ENCODE assay signal across 11 cellular contexts in genomic region chr2:197869501-197870111, GRCh38.
DNase-seq lines count a peak whose midpoint lies in the region; ATAC-seq and TF ChIP-seq lines count a peak whose summit lies in the region.
"Had no signal": no experiment of that assay in that cellular context is flagged by ENCODE, and none has a peak within 500 bp of the region (broad histone marks: within the 10 kb centered on the region; RNA-seq: fewer than 3 reads in every experiment).

No MANE protein-coding gene starts in this region.

- H3K27ac ChIP-seq in heart left ventricle (peak overlapping the region in 9 of 12 donors; percentile 15 to 60 (median 34)), osteoblast (ENCODE audit: low read depth, low read length) (no peak overlapping the region), tibial artery (no peak overlapping the region)
- H3K27ac ChIP-seq: BLaER1 treated with 17β-estradiol and CSF1 and Interleukin-3, amounts not matched to agents 10 nM and 100 nM; PC-9 had no signal

- peak overlapping the region; percentile 88 for H3K27ac Mint-ChIP-seq in activated CD4-positive, alpha-beta memory T cell treated with anti-CD3 and anti-CD28 coated beads for 36 hours
- no peak overlapping the region for H3K27ac Mint-ChIP-seq in stimulated activated memory B cell treated with anti-CD40 and anti-IgM and Interleukin-4, amounts not matched to agents 10 μg/mL and 1 μg/mL and 100 μg/mL, for 72 hours

- H3K27me3 ChIP-seq in heart left ventricle (no peaks in the 10 kb centered on the region), osteoblast (ENCODE audit: insufficient read depth, low read length) (no peaks in the 10 kb centered on the region), tibial artery (no peaks in the 10 kb centered on the region)
- H3K27me3 ChIP-seq: BLaER1 treated with 17β-estradiol and CSF1 and Interleukin-3, amounts not matched to agents 10 nM and 100 nM had no signal

- DNase-seq in A172 (ENCODE audit: low spot score) (peak; percentile 55), heart left ventricle (no peak), osteoblast (ENCODE audit: insufficient read length, low spot score, missing footprints) (no peak), EL (no peak), tibial artery (no peak)
- DNase-seq in Jurkat, Clone E6-1 (ENCODE audit: low read depth, low spot score) = peak; percentile 94
- peak; percentile 48 for DNase-seq in activated CD4-positive, alpha-beta memory T cell treated with anti-CD3 and anti-CD28 coated beads for 36 hours
- DNase-seq: NCI-H1105, PC-9 had no signal

- H3K79me2 ChIP-seq in osteoblast (ENCODE audit: insufficient read depth, low read length) = no peaks in the 10 kb centered on the region

- no peak overlapping the region for H3K4me2 ChIP-seq in osteoblast (ENCODE audit: insufficient read depth, low read length)
- H3K4me2 ChIP-seq: PC-9 had no signal

- peak overlapping the region; percentile 1 for H3K4me3 ChIP-seq in Jurkat, Clone E6-1 (ENCODE audit: low read length)
- H3K4me3 ChIP-seq in heart left ventricle = no peak overlapping the region
- H3K4me3 ChIP-seq in osteoblast (ENCODE audit: insufficient read depth, low read length) = no peak overlapping the region
- H3K4me3 ChIP-seq in tibial artery = no peak overlapping the region
- H3K4me3 ChIP-seq: BLaER1 treated with 17β-estradiol and CSF1 and Interleukin-3, amounts not matched to agents 10 nM and 100 nM; PC-9 had no signal

- 59 to 67% (median 64%) methylated on average over 8 of the region's 8 CpGs for WGBS in heart left ventricle, 4 donors

- H3K9me3 Mint-ChIP-seq in activated CD4-positive, alpha-beta memory T cell treated with anti-CD3 and anti-CD28 coated beads for 36 hours = no peaks in the 10 kb centered on the region
- no peaks in the 10 kb centered on the region for H3K9me3 Mint-ChIP-seq in stimulated activated memory B cell treated with anti-CD40 and anti-IgM and Interleukin-4, amounts not matched to agents 10 μg/mL and 1 μg/mL and 100 μg/mL, for 72 hours

- no peaks in the 10 kb centered on the region for H3K36me3 Mint-ChIP-seq in activated CD4-positive, alpha-beta memory T cell treated with anti-CD3 and anti-CD28 coated beads for 36 hours
- H3K36me3 Mint-ChIP-seq in stimulated activated memory B cell treated with anti-CD40 and anti-IgM and Interleukin-4, amounts not matched to agents 10 μg/mL and 1 μg/mL and 100 μg/mL, for 72 hours = no peaks in the 10 kb centered on the region

- H2AFZ ChIP-seq in osteoblast (ENCODE audit: low read length) = no peak overlapping the region
- H2AFZ ChIP-seq: PC-9 had no signal

- CTCF ChIA-PET in activated CD4-positive, alpha-beta memory T cell treated with anti-CD3 and anti-CD28 coated beads for 36 hours (lab: Charles Lee) = interaction anchor here (1.4 kb wide), 1 partner anchor 56 kb away, joined by 3 read pairs; no protein-coding TSS in a partner anchor

- H3K4me1 ChIP-seq in heart left ventricle = peaks cover 0 to 70% (median 31%) of the 10 kb centered on the region in 12 donors
- peaks cover 8% of the 10 kb centered on the region for H3K4me1 ChIP-seq in osteoblast (ENCODE audit: insufficient read depth, low read length)
- peaks cover 0 to 15% (median 4%) of the 10 kb centered on the region in 4 donors for H3K4me1 ChIP-seq in tibial artery

- H3K9me3 ChIP-seq in heart left ventricle (no peaks in the 10 kb centered on the region), osteoblast (ENCODE audit: low read depth, low read length) (no peaks in the 10 kb centered on the region), tibial artery (no peaks in the 10 kb centered on the region)
- H3K9me3 ChIP-seq: BLaER1 treated with 17β-estradiol and CSF1 and Interleukin-3, amounts not matched to agents 10 nM and 100 nM had no signal

- intact Hi-C loops in activated CD4-positive, alpha-beta memory T cell treated with anti-CD3 and anti-CD28 coated beads for 36 hours (cut with micrococcal nuclease) = loop anchor here (1.0 to 2.0 kb wide), 3 partner anchors 15 to 31 kb away; no protein-coding TSS in a partner anchor
- intact Hi-C loops in heart left ventricle (cut with DNase I) (loop anchor here in 2 of 10 donors (10.0 kb wide), 2 partner anchors 45 to 55 kb away; no protein-coding TSS in a partner anchor), tibial artery (cut with DNase I; ENCODE audit: low total_unique reads) (no loop called here)

- H3K4me3 Mint-ChIP-seq in activated CD4-positive, alpha-beta memory T cell treated with anti-CD3 and anti-CD28 coated beads for 36 hours = peak overlapping the region; percentile 68
- no peak overlapping the region for H3K4me3 Mint-ChIP-seq in stimulated activated memory B cell treated with anti-CD40 and anti-IgM and Interleukin-4, amounts not matched to agents 10 μg/mL and 1 μg/mL and 100 μg/mL, for 72 hours

- H3K36me3 ChIP-seq in heart left ventricle = no peaks in the 10 kb centered on the region
- no peaks in the 10 kb centered on the region for H3K36me3 ChIP-seq in osteoblast (ENCODE audit: insufficient read depth, low read length)
- no peaks in the 10 kb centered on the region for H3K36me3 ChIP-seq in tibial artery
- H3K36me3 ChIP-seq: BLaER1 treated with 17β-estradiol and CSF1 and Interleukin-3, amounts not matched to agents 10 nM and 100 nM had no signal

- peaks cover 57% of the 10 kb centered on the region for H3K4me1 Mint-ChIP-seq in activated CD4-positive, alpha-beta memory T cell treated with anti-CD3 and anti-CD28 coated beads for 36 hours (ENCODE audit: low read depth)
- no peaks in the 10 kb centered on the region for H3K4me1 Mint-ChIP-seq in stimulated activated memory B cell treated with anti-CD40 and anti-IgM and Interleukin-4, amounts not matched to agents 10 μg/mL and 1 μg/mL and 100 μg/mL, for 72 hours

- TF ChIP-seq CTCF in heart left ventricle (IDR thresholded peaks at IDR 0.05) (no peak), osteoblast (IDR thresholded peaks at IDR 0.05; ENCODE audit: extremely low read depth, low read depth, low read length) (no peak), tibial artery (IDR thresholded peaks at IDR 0.05) (no peak)

- POLR2A ChIA-PET in activated CD4-positive, alpha-beta memory T cell treated with anti-CD3 and anti-CD28 coated beads for 36 hours (lab: Charles Lee) = interaction anchor here (0.6 to 1.0 kb wide), 2 partner anchors 32 to 69 kb away, joined by 3 read pairs; no protein-coding TSS in a partner anchor

- TF ChIP-seq POLR2A in heart left ventricle (IDR thresholded peaks at IDR 0.05) = no peak

- no peaks in the 10 kb centered on the region for H3K27me3 Mint-ChIP-seq in activated CD4-positive, alpha-beta memory T cell treated with anti-CD3 and anti-CD28 coated beads for 36 hours
- no peaks in the 10 kb centered on the region for H3K27me3 Mint-ChIP-seq in stimulated activated memory B cell treated with anti-CD40 and anti-IgM and Interleukin-4, amounts not matched to agents 10 μg/mL and 1 μg/mL and 100 μg/mL, for 72 hours

- peak in 2 of 4 donors; percentile 30 to 43 for ATAC-seq in heart left ventricle
- ATAC-seq in stimulated activated memory B cell treated with anti-CD40 and anti-IgM and Interleukin-4, amounts not matched to agents 10 μg/mL and 1 μg/mL and 100 μg/mL, for 72 hours = no peak

- no peaks in the 10 kb centered on the region for H4K20me1 ChIP-seq in osteoblast (ENCODE audit: insufficient read depth, low read length)
- H4K20me1 ChIP-seq: BLaER1 treated with 17β-estradiol and CSF1 and Interleukin-3, amounts not matched to agents 10 nM and 100 nM had no signal

Comparison
In these comparisons a context has a peak if more than half of its experiments do, and no peak if none do; other contexts are left out.
1. DNase-seq: peak in A172 (single experiment), Jurkat, Clone E6-1 (single experiment) and activated CD4-positive, alpha-beta memory T cell treated with anti-CD3 and anti-CD28 coated beads for 36 hours (single experiment); none in heart left ventricle (0 of 5), osteoblast (single experiment), EL (single experiment) and tibial artery (0 of 2).
2. H3K27ac ChIP-seq: peak in heart left ventricle (9 of 12); none in osteoblast (single experiment) and tibial artery (0 of 2).